Comparison of ENCODE assay signal across 8 cellular contexts in genomic region chr15:55993111-55993803, GRCh38.
DNase-seq lines count a peak whose midpoint lies in the region; ATAC-seq and TF ChIP-seq lines count a peak whose summit lies in the region.

NEDD4 (minus strand) TSS chr15:55993612; CDS start chr15:55993555, 57 bp downstream.

- H3K27me3 ChIP-seq in mucosa of stomach (ENCODE audit: control insufficient read depth, insufficient read depth, low read length): no peaks in the 10 kb centered on the region

- H3K4me1 ChIP-seq in mucosa of stomach (ENCODE audit: control insufficient read depth, insufficient read depth, low read length): no peaks in the 10 kb centered on the region

- peak within 1 kb of the TSS; percentile 80 for H3K9ac ChIP-seq in mucosa of stomach (ENCODE audit: low read length)

- TF ChIP-seq POLR2A in erythroblast (IDR thresholded peaks at IDR 0.05; ENCODE audit: low read length): peak; percentile 44

- DNase-seq in COLO668 (lab: John Stamatoyannopoulos, UW; ENCODE audit: unreplicated experiment): peak; percentile 86
- peak in 75 of 76 experiments; percentile 9 to 82 (median 67) for DNase-seq in HUDEP-2 (lab: John Stamatoyannopoulos, UW; ENCODE audit: unreplicated experiment in 76 of 76)
- peak; percentile 15 for DNase-seq in OCI-M2 (lab: John Stamatoyannopoulos, UW; ENCODE audit: unreplicated experiment)
- peak; percentile 81 for DNase-seq in activated T-cell treated with anti-CD3 and anti-CD28 coated beads, Interleukin-2, amount 50 U/mL, for 1 hour
- DNase-seq in erythroblast (lab: John Stamatoyannopoulos, UW): peak; percentile 83 to 89
- DNase-seq in stimulated activated CD8-positive, alpha-beta memory T cell treated with anti-CD3 and anti-CD28 coated beads, Interleukin-4, amount 100 ng/mL, for 48 hours: peak; percentile 81

- ATAC-seq in GM21381 (IDR thresholded peaks at IDR 0.05; ENCODE audit: unreplicated experiment): peak; percentile 92

- no peaks in the 10 kb centered on the region for H3K9me3 ChIP-seq in mucosa of stomach (ENCODE audit: control insufficient read depth, low read length)

- no peaks in the 10 kb centered on the region for H3K36me3 ChIP-seq in mucosa of stomach (ENCODE audit: control insufficient read depth, insufficient read depth, low read length)

- H3K4me3 ChIP-seq in mucosa of stomach (ENCODE audit: low read length): peak within 1 kb of the TSS; percentile 33

Comparison
In these comparisons a context has a peak if more than half of its experiments do, and no peak if none do; other contexts are left out.
1. Peak in every context shown above with its lines: DNase-seq, ATAC-seq and H3K4me3 ChIP-seq.
2. DNase-seq: peak in every context shown above with its lines; median percentile 86 in COLO668; 86 in erythroblast; 81 in activated T-cell treated with anti-CD3 and anti-CD28 coated beads, Interleukin-2, amount 50 U/mL, for 1 hour; 81 in stimulated activated CD8-positive, alpha-beta memory T cell treated with anti-CD3 and anti-CD28 coated beads, Interleukin-4, amount 100 ng/mL, for 48 hours; 67 in HUDEP-2; 15 in OCI-M2.